Comparison of ENCODE assay signal across 14 cellular contexts in the genomic region with DNA sequence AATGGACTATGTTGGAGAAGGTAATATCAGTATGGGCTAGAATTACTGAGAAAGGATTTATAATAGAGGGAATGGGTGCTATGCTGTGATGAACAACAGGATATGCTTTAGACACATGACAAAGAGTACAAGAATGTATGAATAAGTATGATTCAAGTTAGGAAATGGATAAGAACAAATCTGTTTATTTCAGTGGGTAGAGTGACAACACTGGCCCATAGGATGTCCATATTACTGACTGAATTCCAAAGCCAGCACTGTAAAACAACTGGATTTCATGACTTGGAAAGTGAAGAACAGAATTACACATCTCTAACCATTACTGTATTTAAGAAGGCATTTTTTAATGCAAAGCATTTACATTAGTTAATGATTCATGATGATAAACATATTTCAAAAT. TPM values are rescaled to one million over a fixed set of nuclear protein-coding genes. Genes with fewer than 3 reads are reported as not detected.
DNase-seq lines count a peak whose midpoint lies in the region; TF ChIP-seq lines count a peak whose summit lies in the region.
"Had no signal": no experiment of that assay in that cellular context is flagged by ENCODE, and none has a peak within 500 bp of the region (broad histone marks: within the 10 kb centered on the region; RNA-seq: fewer than 3 reads in every experiment).

No MANE protein-coding gene starts in this region.

- H3K27ac ChIP-seq in brain microvascular endothelial cell, result peak overlapping the region; percentile 77
- H3K27ac ChIP-seq: left ventricle myocardium inferior had no signal

- H3K4me3 ChIP-seq in brain microvascular endothelial cell (ENCODE audit: low read depth, low read length), result no peak overlapping the region
- H3K4me3 ChIP-seq: left ventricle myocardium inferior had no signal

- TF ChIP-seq CTCF in brain microvascular endothelial cell (IDR thresholded peaks at IDR 0.05; ENCODE audit: low read depth, low read length, missing control alignments), result no peak
- TF ChIP-seq CTCF in GM13976 (IDR thresholded peaks at IDR 0.05; ENCODE audit: borderline replicate concordance, control extremely low read depth, extremely low read depth, insufficient read depth, missing control alignments), result no peak

- no peaks in the 10 kb centered on the region for H3K36me3 ChIP-seq in brain microvascular endothelial cell (replicated peaks)
- H3K36me3 ChIP-seq: left ventricle myocardium inferior had no signal

- in situ Hi-C loops in brain microvascular endothelial cell (cut with HindIII; ENCODE audit: low pct_ligation_motif_present, low sequenced_read_pairs) (no loop called here), GM13976 (cut with MboI; ENCODE audit: low sequenced_read_pairs, unreplicated experiment) (no loop called here)

- no peaks in the 10 kb centered on the region for H3K27me3 ChIP-seq in brain microvascular endothelial cell (replicated peaks)

- DNase-seq in A172 (ENCODE audit: low spot score), result peak; percentile 59
- DNase-seq in HS-5 (ENCODE audit: low read depth), result peak; percentile 74
- DNase-seq in brain microvascular endothelial cell, result peak; percentile 69
- DNase-seq in glomerular visceral epithelial cell (ENCODE audit: extremely low spot score), result peak; percentile 33
- no peak for DNase-seq in C1 segment of cervical spinal cord (lab: John Stamatoyannopoulos, UW)
- no peak for DNase-seq in GM13976 (ENCODE audit: low spot score)
- no peak for DNase-seq in OCI-M2 (lab: John Stamatoyannopoulos, UW; ENCODE audit: unreplicated experiment)
- no peak for DNase-seq in stimulated activated CD4-positive, alpha-beta T cell treated with anti-CD3 and anti-CD28 coated beads, Interleukin-15, amount 100 ng/mL, for 24 hours
- DNase-seq: activated CD8-positive, alpha-beta T cell treated with anti-CD3 and anti-CD28 coated beads for 36 hours; endodermal cell; hippocampal formation; left ventricle myocardium inferior; NCI-H2171; small intestine had no signal

RNA-seq across cellular contexts. Expression of gene EPM2A, which starts 35.9 kb away (rescaled TPM):
- 6.0 and 14.8 TPM in 2 replicates for total RNA-seq in A172 (2014; rRNA removed; shearing (Covaris generic))

Comparison
In these comparisons a context has a peak if more than half of its experiments do, and no peak if none do; other contexts are left out.
1. DNase-seq: peak in A172 (single experiment), HS-5 (single experiment), brain microvascular endothelial cell (single experiment) and glomerular visceral epithelial cell (single experiment); none in C1 segment of cervical spinal cord (0 of 14), GM13976 (single experiment), OCI-M2 (single experiment) and stimulated activated CD4-positive, alpha-beta T cell treated with anti-CD3 and anti-CD28 coated beads, Interleukin-15, amount 100 ng/mL, for 24 hours (single experiment).